ENCODE assay signal across 8 cellular contexts in genomic region chr4:177596035-177596434, GRCh38.
DNase-seq lines count a peak whose midpoint lies in the region; ATAC-seq and TF ChIP-seq lines count a peak whose summit lies in the region.

No MANE protein-coding gene starts in this region.

- CTCF ChIA-PET in HEK293T (lab: Yijun Ruan, JAX) = no interaction called here

- DNase-seq in HEK293T (ENCODE audit: extremely low spot score) (peak; percentile 21), fibroblast of mammary gland (ENCODE audit: low read depth) (peak; percentile 83), HuH-7 (ENCODE audit: low spot score) (no peak), thyroid gland (no peak)
- peak; percentile 52 for DNase-seq in stimulated activated CD4-positive, alpha-beta T cell treated with anti-CD3 and anti-CD28 coated beads, Interleukin-1b, Interleukin-23, amount 100 ng/mL, for 48 hours

- ATAC-seq in SK-N-SH treated with all-trans-retinoic acid at 6 μM for 48 hours = peak; percentile 93
- ATAC-seq in GM18520 (IDR thresholded peaks at IDR 0.05; ENCODE audit: unreplicated experiment) = no peak
- ATAC-seq in HG02973 (IDR thresholded peaks at IDR 0.05; ENCODE audit: unreplicated experiment) = no peak

- POLR2A ChIA-PET in HEK293T (lab: Yijun Ruan, JAX) = no interaction called here

- no peaks in the 10 kb centered on the region for H3K27me3 ChIP-seq in thyroid gland

- WGBS in thyroid gland, 2 donors = 77 to 79% methylated on average over 4 of the region's 4 CpGs

- H3K9me3 ChIP-seq in thyroid gland = no peaks in the 10 kb centered on the region

- intact Hi-C loops in thyroid gland (cut with DNase I) = no loop called here

- no peak overlapping the region for H3K27ac ChIP-seq in thyroid gland

- H3K36me3 ChIP-seq in thyroid gland = no peaks in the 10 kb centered on the region

- TF ChIP-seq POLR2A in thyroid gland (IDR thresholded peaks at IDR 0.05) = no peak

- TF ChIP-seq CTCF in fibroblast of mammary gland (conservative IDR thresholded peaks at IDR 0.05; ENCODE audit: control insufficient read depth, insufficient read depth, low read depth, low read length) (no peak), thyroid gland (IDR thresholded peaks at IDR 0.05) (no peak)

- no peaks in the 10 kb centered on the region for H3K4me1 ChIP-seq in thyroid gland

- H3K4me3 ChIP-seq in fibroblast of mammary gland (ENCODE audit: control insufficient read depth, low read depth, low read length) (no peak overlapping the region), thyroid gland (replicated peaks in 1 of 3) (no peak overlapping the region)

TF ChIP-seq in HEK293T, 16 proteins besides CTCF, POLR2A, EP300 and RAD21:
- no peak for TF ChIP-seq FOXK2 (IDR thresholded peaks at IDR 0.05)
- TF ChIP-seq ZNF384 (IDR thresholded peaks at IDR 0.05) = no peak
- TF ChIP-seq PKNOX1 (IDR thresholded peaks at IDR 0.05) = peak; percentile 41; the same call in 1 of the 2 replicates
- TF ChIP-seq ARNT (IDR thresholded peaks at IDR 0.05) = no peak

TF ChIP-seq in SK-N-SH treated with all-trans-retinoic acid at 6 μM for 48 hours, 23 proteins besides CTCF, POLR2A, EP300 and RAD21:
- TF ChIP-seq CREB5 (CRISPR knock-in tag; IDR thresholded peaks at IDR 0.05; ENCODE audit: low read depth) = no peak
- no peak for TF ChIP-seq OSR1 (CRISPR knock-in tag; IDR thresholded peaks at IDR 0.05)
- TF ChIP-seq RARB (CRISPR knock-in tag; IDR thresholded peaks at IDR 0.05) = no peak
- no peak for TF ChIP-seq ZC3H10 (CRISPR knock-in tag; IDR thresholded peaks at IDR 0.05)
- no peak for TF ChIP-seq ZFP30 (CRISPR knock-in tag; IDR thresholded peaks at IDR 0.05)
- no peak for TF ChIP-seq POU6F1 (CRISPR knock-in tag; IDR thresholded peaks at IDR 0.05; ENCODE audit: borderline replicate concordance, low read depth)
- no peak for TF ChIP-seq TOX (CRISPR knock-in tag; IDR thresholded peaks at IDR 0.05; ENCODE audit: borderline replicate concordance)
- TF ChIP-seq ESRRG (CRISPR knock-in tag; IDR thresholded peaks at IDR 0.05) = no peak
- no peak for TF ChIP-seq ZNF565 (CRISPR knock-in tag; conservative IDR thresholded peaks at IDR 0.05; ENCODE audit: low read depth)
TF ChIP-seq in SK-N-SH treated with all-trans-retinoic acid at 6 μM for 48 hours: peak in this region for 0.

Comparison
In these comparisons a context has a peak if more than half of its experiments do, and no peak if none do; other contexts are left out.
1. DNase-seq: peak in HEK293T (single experiment), fibroblast of mammary gland (single experiment) and stimulated activated CD4-positive, alpha-beta T cell treated with anti-CD3 and anti-CD28 coated beads, Interleukin-1b, Interleukin-23, amount 100 ng/mL, for 48 hours (single experiment); none in HuH-7 (single experiment) and thyroid gland (0 of 2).